8 cellular contexts compared by ENCODE assay signal in genomic region chr5:132387649-132388117, GRCh38.
DNase-seq lines count a peak whose midpoint lies in the region; ATAC-seq and TF ChIP-seq lines count a peak whose summit lies in the region.

No MANE protein-coding gene starts in this region.

- H3K9me3 Mint-ChIP-seq in nephron progenitor cell: no peaks in the 10 kb centered on the region

- peak overlapping the region; percentile 22 for H3K4me3 Mint-ChIP-seq in nephron progenitor cell

- H3K4me1 Mint-ChIP-seq in nephron progenitor cell: peaks cover 62% of the 10 kb centered on the region

- DNase-seq in GM03348 (ENCODE audit: low spot score) (peak; percentile 91), RPMI8226 (peak; percentile 15), epidermal melanocyte (ENCODE audit: insufficient read length, low spot score) (peak; percentile 63), nephron progenitor cell (peak; percentile 23), DMS 273 (lab: John Stamatoyannopoulos, UW; ENCODE audit: unreplicated experiment) (no peak), SHP77 (lab: John Stamatoyannopoulos, UW) (no peak)
- DNase-seq in stimulated activated naive CD4-positive, alpha-beta T cell (lab: John Stamatoyannopoulos, UW): no peak

- no peaks in the 10 kb centered on the region for H3K36me3 Mint-ChIP-seq in nephron progenitor cell (ENCODE audit: low read depth)

- no peak for TF ChIP-seq CTCF in nephron progenitor cell (IDR thresholded peaks at IDR 0.05)

- H3K27ac Mint-ChIP-seq in nephron progenitor cell: peak overlapping the region; percentile 94

- no peak for ATAC-seq in GM18909 (IDR thresholded peaks at IDR 0.05; ENCODE audit: poor library complexity, unreplicated experiment)

- peaks cover 8% of the 10 kb centered on the region for H3K27me3 Mint-ChIP-seq in nephron progenitor cell (ENCODE audit: low read depth, poor library complexity)

Comparison
In these comparisons a context has a peak if more than half of its experiments do, and no peak if none do; other contexts are left out.
1. DNase-seq: peak in GM03348 (single experiment), RPMI8226 (single experiment), epidermal melanocyte (single experiment) and nephron progenitor cell (single experiment); none in DMS 273 (single experiment), stimulated activated naive CD4-positive, alpha-beta T cell (0 of 6) and SHP77 (0 of 2).